Comparison of ENCODE assay signal across 41 cellular contexts in genomic region chr14:70672328-70672675, GRCh38.
"Had no signal": no experiment of that assay in that cellular context is flagged by ENCODE, and none has a peak within 500 bp of the region (broad histone marks: within the 10 kb centered on the region; RNA-seq: fewer than 3 reads in every experiment).

No MANE protein-coding gene starts in this region.

- FAIRE-seq: astrocyte, bronchial epithelial cell, RCC 7860 had no signal

- H3K9me3 ChIP-seq: adrenal gland, body of pancreas had no signal

- H3K9me3 Mint-ChIP-seq: activated B cell treated with CpG ODN at 0.5 μM for 24 hours; activated CD4-positive, alpha-beta memory T cell treated with anti-CD3 and anti-CD28 coated beads for 36 hours; activated naive CD8-positive, alpha-beta T cell treated with anti-CD3 and anti-CD28 coated beads, Interleukin-2, amount 10 ng/mL, durations not matched to agents 7 days and 5 days; activated T-cell treated with anti-CD3 and anti-CD28 coated beads, Interleukin-2, amount 50 U/mL, for 72 hours; activated T-helper 17 cell treated with anti-CD3 and anti-CD28 coated beads, Interleukin-2, amount 50 U/mL, for 72 hours had no signal

- H2AFZ ChIP-seq: PC-9 had no signal

- H3K27ac ChIP-seq: adrenal gland, body of pancreas, KMS-11, PC-9, RWPE1, VCaP had no signal

- H3K4me3 Mint-ChIP-seq: activated B cell treated with CpG ODN at 0.5 μM for 24 hours; activated CD4-positive, alpha-beta memory T cell treated with anti-CD3 and anti-CD28 coated beads for 36 hours; activated naive CD8-positive, alpha-beta T cell treated with anti-CD3 and anti-CD28 coated beads, Interleukin-2, amount 10 ng/mL, durations not matched to agents 7 days and 5 days; activated T-cell treated with anti-CD3 and anti-CD28 coated beads, Interleukin-2, amount 50 U/mL, for 72 hours; activated T-helper 17 cell treated with anti-CD3 and anti-CD28 coated beads, Interleukin-2, amount 50 U/mL, for 72 hours had no signal

- H3K9ac ChIP-seq: KMS-11 had no signal

- ATAC-seq: activated T-cell treated with anti-CD3 and anti-CD28 coated beads, Interleukin-2, amount 50 U/mL, for 72 hours; activated T-helper 17 cell treated with anti-CD3 and anti-CD28 coated beads, Interleukin-2, amount 50 U/mL, for 72 hours; body of pancreas; Right ventricle myocardium inferior had no signal

- H3K36me3 ChIP-seq: adrenal gland had no signal

- H3K27me3 ChIP-seq: adrenal gland, body of pancreas had no signal

- H3K4me2 ChIP-seq: KMS-11, PC-9 had no signal

- H3K27ac Mint-ChIP-seq: activated CD4-positive, alpha-beta memory T cell treated with anti-CD3 and anti-CD28 coated beads for 36 hours; activated naive CD8-positive, alpha-beta T cell treated with anti-CD3 and anti-CD28 coated beads, Interleukin-2, amount 10 ng/mL, durations not matched to agents 7 days and 5 days; activated T-cell treated with anti-CD3 and anti-CD28 coated beads, Interleukin-2, amount 50 U/mL, for 72 hours; activated T-helper 17 cell treated with anti-CD3 and anti-CD28 coated beads, Interleukin-2, amount 50 U/mL, for 72 hours had no signal

- H3K4me1 ChIP-seq: adrenal gland, body of pancreas had no signal

- H3K27me3 Mint-ChIP-seq: activated B cell treated with CpG ODN at 0.5 μM for 24 hours; activated CD4-positive, alpha-beta memory T cell treated with anti-CD3 and anti-CD28 coated beads for 36 hours; activated naive CD8-positive, alpha-beta T cell treated with anti-CD3 and anti-CD28 coated beads, Interleukin-2, amount 10 ng/mL, durations not matched to agents 7 days and 5 days; activated T-helper 17 cell treated with anti-CD3 and anti-CD28 coated beads, Interleukin-2, amount 50 U/mL, for 72 hours had no signal

- H3K4me1 Mint-ChIP-seq: activated naive CD8-positive, alpha-beta T cell treated with anti-CD3 and anti-CD28 coated beads, Interleukin-2, amount 10 ng/mL, durations not matched to agents 7 days and 5 days; activated T-helper 17 cell treated with anti-CD3 and anti-CD28 coated beads, Interleukin-2, amount 50 U/mL, for 72 hours had no signal

- H3K4me3 ChIP-seq: adrenal gland, body of pancreas, PC-9 had no signal

- DNase-seq: activated B cell treated with CpG ODN at 0.5 μM for 24 hours; activated CD4-positive, alpha-beta memory T cell treated with anti-CD3 and anti-CD28 coated beads for 36 hours; activated CD4-positive, alpha-beta T cell treated with anti-CD3 and anti-CD28 coated beads for 4 hours; activated CD4-positive, alpha-beta T cell treated with anti-CD3 and anti-CD28 coated beads, Interleukin-2, amount 50 U/mL, for 1 hour; activated CD4-positive, CD25-positive, alpha-beta regulatory T cell treated with anti-CD3 and anti-CD28 coated beads, Interleukin-2, amount 50 U/mL, for 72 hours; activated CD8-positive, alpha-beta memory T cell treated with anti-CD3 and anti-CD28 coated beads, Interleukin-2, amount 50 U/mL, for 4 hours; activated effector memory CD4-positive, alpha-beta T cell treated with anti-CD3 and anti-CD28 coated beads, Interleukin-2, amount 50 U/mL, for 16 hours; activated naive CD4-positive, alpha-beta T cell; activated naive CD4-positive, alpha-beta T cell treated with anti-CD3 and anti-CD28 coated beads, Interleukin-2, amount 50 U/mL, for 16 hours; activated naive CD8-positive, alpha-beta T cell treated with anti-CD3 and anti-CD28 coated beads, Interleukin-2, amount 10 ng/mL, durations not matched to agents 7 days and 5 days; activated T-cell treated with anti-CD3 and anti-CD28 coated beads for 4 hours; activated T-cell treated with anti-CD3 and anti-CD28 coated beads, Interleukin-2, amount 50 U/mL, for 72 hours; adrenal gland; body of pancreas; caudate nucleus; MM.1S; MV-4-11; NCI-H1092; NCI-H1436 treated with DMSO at 0.1 percent for 48 hours; NCI-H1694 treated with DMSO at 0.1 percent for 48 hours; NCI-H2029; NCI-H2107; NCI-H2171; NCI-H510A; NCI-H526; NCI-H748 treated with DMSO at 0.1 percent for 48 hours; NK-92 treated with Interleukin-12 subunit alpha and Interleukin-12 subunit beta, amount 100 ng/mL, for 24 hours; PC-9; SIG-M5; SW 1271; T-helper 1 cell; T-helper 2 cell; T-helper 9 cell had no signal
